ENCODE assay signal across 36 cellular contexts in genomic region chr16:57962046-57962445, GRCh38. TPM values are rescaled to one million over a fixed set of nuclear protein-coding genes. Genes with fewer than 3 reads are reported as not detected.
"Had no signal": no experiment of that assay in that cellular context is flagged by ENCODE, and none has a peak within 500 bp of the region (broad histone marks: within the 10 kb centered on the region; RNA-seq: fewer than 3 reads in every experiment).

No MANE protein-coding gene starts in this region.

- H3K9me3 ChIP-seq: ascending aorta had no signal

- H3K36me3 ChIP-seq: ascending aorta, cardiac muscle cell had no signal

- H3K4me1 ChIP-seq: ascending aorta had no signal

- H3K27me3 ChIP-seq: ascending aorta, cardiac muscle cell had no signal

- H3K4me3 ChIP-seq: ascending aorta, cardiac muscle cell had no signal

- H3K27ac ChIP-seq: ascending aorta, cardiac muscle cell, VCaP had no signal

- H3K9me3 Mint-ChIP-seq: activated B cell treated with CpG ODN at 0.5 μM for 24 hours; activated CD4-positive, alpha-beta memory T cell treated with anti-CD3 and anti-CD28 coated beads for 36 hours; activated CD4-positive, alpha-beta T cell treated with anti-CD3 and anti-CD28 coated beads, Interleukin-2, amount 10 ng/mL, durations not matched to agents 24 days and 14 days; activated naive CD4-positive, alpha-beta T cell treated with anti-CD3 and anti-CD28 coated beads, Interleukin-2, amount 10 ng/mL, durations not matched to agents 7 days and 5 days; activated naive CD4-positive, alpha-beta T cell treated with anti-CD3 and anti-CD28 coated beads, Interleukin-2, amount 50 U/mL, for 24 hours; activated naive CD8-positive, alpha-beta T cell treated with anti-CD3 and anti-CD28 coated beads, Interleukin-2, amount 10 ng/mL, durations not matched to agents 7 days and 5 days; activated naive CD8-positive, alpha-beta T cell treated with anti-CD3 and anti-CD28 coated beads, Interleukin-2, amount 50 U/mL, for 24 hours; activated T-cell treated with anti-CD3 and anti-CD28 coated beads, Interleukin-2, amount 50 U/mL, for 24 hours; activated T-helper 2 cell treated with anti-CD3 and anti-CD28 coated beads, Interferon-gamma antibody, Interleukin-2, Interleukin-4, amounts not matched to agents 10 μg/mL and 5 μg/mL and 100 μg/mL, durations not matched to agents 14 hours and 24 hours and 36 hours; brain; central memory CD8-positive, alpha-beta T cell; T-helper 1 cell treated with Interleukin-12 subunit alpha and Interleukin-12 subunit beta and Interleukin-4 antibody, amounts not matched to agents 30 μg/mL and 1 μg/mL, for 36 hours; T-helper 2 cell treated with Interferon-gamma antibody and Interleukin-4, amounts not matched to agents 5 μg/mL and 100 μg/mL, for 36 hours had no signal

- H3K27me3 Mint-ChIP-seq: activated CD4-positive, alpha-beta memory T cell treated with anti-CD3 and anti-CD28 coated beads for 36 hours; activated CD4-positive, alpha-beta T cell treated with anti-CD3 and anti-CD28 coated beads, Interleukin-2, amount 10 ng/mL, durations not matched to agents 24 days and 14 days; activated CD8-positive, alpha-beta memory T cell treated with anti-CD3 and anti-CD28 coated beads, Interleukin-2, amount 10 ng/mL, durations not matched to agents 7 days and 5 days; activated naive CD4-positive, alpha-beta T cell treated with anti-CD3 and anti-CD28 coated beads, Interleukin-2, amount 50 U/mL, for 24 hours; activated naive CD8-positive, alpha-beta T cell; activated naive CD8-positive, alpha-beta T cell treated with anti-CD3 and anti-CD28 coated beads, Interleukin-2, amount 10 ng/mL, durations not matched to agents 7 days and 5 days; activated naive CD8-positive, alpha-beta T cell treated with anti-CD3 and anti-CD28 coated beads, Interleukin-2, amount 50 U/mL, for 24 hours; activated T-cell treated with anti-CD3 and anti-CD28 coated beads, Interleukin-2, amount 50 U/mL, for 24 hours had no signal

- H3K36me3 Mint-ChIP-seq: activated CD4-positive, alpha-beta memory T cell treated with anti-CD3 and anti-CD28 coated beads for 36 hours; activated CD8-positive, alpha-beta memory T cell treated with anti-CD3 and anti-CD28 coated beads, Interleukin-2, amount 10 ng/mL, durations not matched to agents 7 days and 5 days; activated naive CD4-positive, alpha-beta T cell treated with anti-CD3 and anti-CD28 coated beads, Interleukin-2, amount 10 ng/mL, durations not matched to agents 7 days and 5 days; activated naive CD4-positive, alpha-beta T cell treated with anti-CD3 and anti-CD28 coated beads, Interleukin-2, amount 50 U/mL, for 24 hours; activated naive CD8-positive, alpha-beta T cell; activated naive CD8-positive, alpha-beta T cell treated with anti-CD3 and anti-CD28 coated beads, Interleukin-2, amount 10 ng/mL, durations not matched to agents 7 days and 5 days; brain had no signal

- DNase-seq: activated B cell treated with CpG ODN at 0.5 μM for 24 hours; activated CD4-positive, alpha-beta memory T cell treated with anti-CD3 and anti-CD28 coated beads for 36 hours; activated CD4-positive, alpha-beta T cell treated with anti-CD3 and anti-CD28 coated beads for 4 hours; activated CD4-positive, alpha-beta T cell treated with anti-CD3 and anti-CD28 coated beads, Interleukin-2, amount 10 ng/mL, durations not matched to agents 24 days and 14 days; activated CD4-positive, alpha-beta T cell treated with anti-CD3 and anti-CD28 coated beads, Interleukin-2, amount 50 U/mL, for 1 hour; activated CD4-positive, alpha-beta T cell treated with anti-CD3 and anti-CD28 coated beads, Interleukin-2, amount 50 U/mL, for 4 hours; activated CD4-positive, CD25-positive, alpha-beta regulatory T cell treated with anti-CD3 and anti-CD28 coated beads, Interleukin-2, amount 50 U/mL, for 72 hours; activated CD8-positive, alpha-beta memory T cell treated with anti-CD3 and anti-CD28 coated beads for 24 hours; activated CD8-positive, alpha-beta memory T cell treated with anti-CD3 and anti-CD28 coated beads, Interleukin-2, amount 10 ng/mL, durations not matched to agents 7 days and 5 days; activated CD8-positive, alpha-beta memory T cell treated with anti-CD3 and anti-CD28 coated beads, Interleukin-2, amount 50 U/mL, for 48 hours; activated CD8-positive, alpha-beta T cell treated with anti-CD3 and anti-CD28 coated beads, Interleukin-2, amount 10 ng/mL, durations not matched to agents 7 days and 5 days; activated effector memory CD4-positive, alpha-beta T cell treated with Interleukin-2 at 50 U/mL for 16 hours; activated gamma-delta T cell; activated naive CD4-positive, alpha-beta T cell treated with anti-CD3 and anti-CD28 coated beads, Interleukin-2, amount 10 ng/mL, durations not matched to agents 7 days and 5 days; activated naive CD4-positive, alpha-beta T cell treated with Interleukin-2 at 50 U/mL for 16 hours; activated naive CD8-positive, alpha-beta T cell treated with anti-CD3 and anti-CD28 coated beads, Interleukin-2, amount 10 ng/mL, durations not matched to agents 7 days and 5 days; activated naive CD8-positive, alpha-beta T cell treated with anti-CD3 and anti-CD28 coated beads, Interleukin-2, amount 50 U/mL, for 24 hours; activated T-cell treated with anti-CD3 and anti-CD28 coated beads, Interleukin-2, amount 50 U/mL, for 24 hours; activated T-cell treated with anti-CD3 and anti-CD28 coated beads, Interleukin-2, amount 50 U/mL, for 48 hours; amygdala; anterior cingulate cortex; caudate nucleus; cerebellar nuclear complex; T-helper 1 cell; T-helper 2 cell; T-helper 9 cell had no signal

- H3K4me3 Mint-ChIP-seq: activated B cell treated with CpG ODN at 0.5 μM for 24 hours; activated CD4-positive, alpha-beta memory T cell treated with anti-CD3 and anti-CD28 coated beads for 36 hours; activated CD4-positive, alpha-beta T cell treated with anti-CD3 and anti-CD28 coated beads, Interleukin-2, amount 10 ng/mL, durations not matched to agents 24 days and 14 days; activated CD8-positive, alpha-beta memory T cell treated with anti-CD3 and anti-CD28 coated beads, Interleukin-2, amount 10 ng/mL, durations not matched to agents 7 days and 5 days; activated CD8-positive, alpha-beta T cell treated with anti-CD3 and anti-CD28 coated beads, Interleukin-2, amount 10 ng/mL, durations not matched to agents 7 days and 5 days; activated naive CD4-positive, alpha-beta T cell treated with anti-CD3 and anti-CD28 coated beads, Interleukin-2, amount 10 ng/mL, durations not matched to agents 7 days and 5 days; activated naive CD4-positive, alpha-beta T cell treated with anti-CD3 and anti-CD28 coated beads, Interleukin-2, amount 50 U/mL, for 24 hours; activated naive CD8-positive, alpha-beta T cell; activated naive CD8-positive, alpha-beta T cell treated with anti-CD3 and anti-CD28 coated beads, Interleukin-2, amount 10 ng/mL, durations not matched to agents 7 days and 5 days; activated naive CD8-positive, alpha-beta T cell treated with anti-CD3 and anti-CD28 coated beads, Interleukin-2, amount 50 U/mL, for 24 hours; activated T-cell treated with anti-CD3 and anti-CD28 coated beads, Interleukin-2, amount 50 U/mL, for 24 hours; brain; central memory CD8-positive, alpha-beta T cell; T-helper 1 cell treated with Interleukin-12 subunit alpha and Interleukin-12 subunit beta and Interleukin-4 antibody, amounts not matched to agents 30 μg/mL and 1 μg/mL, for 36 hours; T-helper 2 cell treated with Interferon-gamma antibody and Interleukin-4, amounts not matched to agents 5 μg/mL and 100 μg/mL, for 36 hours had no signal

- H3K27ac Mint-ChIP-seq: activated B cell treated with CpG ODN at 0.5 μM for 24 hours; activated CD4-positive, alpha-beta memory T cell treated with anti-CD3 and anti-CD28 coated beads for 36 hours; activated CD4-positive, alpha-beta T cell treated with anti-CD3 and anti-CD28 coated beads, Interleukin-2, amount 10 ng/mL, durations not matched to agents 24 days and 14 days; activated CD8-positive, alpha-beta memory T cell treated with anti-CD3 and anti-CD28 coated beads, Interleukin-2, amount 10 ng/mL, durations not matched to agents 7 days and 5 days; activated CD8-positive, alpha-beta T cell treated with anti-CD3 and anti-CD28 coated beads, Interleukin-2, amount 10 ng/mL, durations not matched to agents 7 days and 5 days; activated naive CD4-positive, alpha-beta T cell treated with anti-CD3 and anti-CD28 coated beads, Interleukin-2, amount 10 ng/mL, durations not matched to agents 7 days and 5 days; activated naive CD4-positive, alpha-beta T cell treated with anti-CD3 and anti-CD28 coated beads, Interleukin-2, amount 50 U/mL, for 24 hours; activated naive CD8-positive, alpha-beta T cell; activated naive CD8-positive, alpha-beta T cell treated with anti-CD3 and anti-CD28 coated beads, Interleukin-2, amount 10 ng/mL, durations not matched to agents 7 days and 5 days; activated naive CD8-positive, alpha-beta T cell treated with anti-CD3 and anti-CD28 coated beads, Interleukin-2, amount 50 U/mL, for 24 hours; activated T-cell treated with anti-CD3 and anti-CD28 coated beads, Interleukin-2, amount 50 U/mL, for 24 hours; activated T-helper 2 cell treated with anti-CD3 and anti-CD28 coated beads, Interferon-gamma antibody, Interleukin-2, Interleukin-4, amounts not matched to agents 10 μg/mL and 5 μg/mL and 100 μg/mL, durations not matched to agents 14 hours and 24 hours and 36 hours; brain; T-helper 1 cell treated with Interleukin-12 subunit alpha and Interleukin-12 subunit beta and Interleukin-4 antibody, amounts not matched to agents 30 μg/mL and 1 μg/mL, for 36 hours; T-helper 2 cell treated with Interferon-gamma antibody and Interleukin-4, amounts not matched to agents 5 μg/mL and 100 μg/mL, for 36 hours had no signal

- ATAC-seq: activated CD8-positive, alpha-beta memory T cell treated with anti-CD3 and anti-CD28 coated beads, Interleukin-2, amount 10 ng/mL, durations not matched to agents 7 days and 5 days; activated CD8-positive, alpha-beta T cell treated with anti-CD3 and anti-CD28 coated beads, Interleukin-2, amount 10 ng/mL, durations not matched to agents 7 days and 5 days; activated naive CD8-positive, alpha-beta T cell treated with anti-CD3 and anti-CD28 coated beads, Interleukin-2, amount 50 U/mL, for 24 hours had no signal

- H3K4me1 Mint-ChIP-seq: activated B cell treated with CpG ODN at 0.5 μM for 24 hours; activated CD4-positive, alpha-beta T cell treated with anti-CD3 and anti-CD28 coated beads, Interleukin-2, amount 10 ng/mL, durations not matched to agents 24 days and 14 days; activated CD8-positive, alpha-beta memory T cell treated with anti-CD3 and anti-CD28 coated beads, Interleukin-2, amount 10 ng/mL, durations not matched to agents 7 days and 5 days; activated naive CD4-positive, alpha-beta T cell treated with anti-CD3 and anti-CD28 coated beads, Interleukin-2, amount 10 ng/mL, durations not matched to agents 7 days and 5 days; activated naive CD4-positive, alpha-beta T cell treated with anti-CD3 and anti-CD28 coated beads, Interleukin-2, amount 50 U/mL, for 24 hours; activated naive CD8-positive, alpha-beta T cell treated with anti-CD3 and anti-CD28 coated beads, Interleukin-2, amount 10 ng/mL, durations not matched to agents 7 days and 5 days; activated naive CD8-positive, alpha-beta T cell treated with anti-CD3 and anti-CD28 coated beads, Interleukin-2, amount 50 U/mL, for 24 hours; central memory CD8-positive, alpha-beta T cell had no signal

RNA-seq across cellular contexts. Expression of gene CNGB1, which starts 8.9 kb away (rescaled TPM):
- total RNA-seq: activated B cell treated with CpG ODN at 0.5 μM for 24 hours; activated CD4-positive, alpha-beta memory T cell treated with anti-CD3 and anti-CD28 coated beads for 36 hours; activated CD4-positive, alpha-beta T cell treated with anti-CD3 and anti-CD28 coated beads, Interleukin-2, amount 10 ng/mL, durations not matched to agents 24 days and 14 days; activated CD8-positive, alpha-beta memory T cell treated with anti-CD3 and anti-CD28 coated beads, Interleukin-2, amount 10 ng/mL, durations not matched to agents 7 days and 5 days; activated CD8-positive, alpha-beta T cell treated with anti-CD3 and anti-CD28 coated beads, Interleukin-2, amount 10 ng/mL, durations not matched to agents 7 days and 5 days; activated naive CD8-positive, alpha-beta T cell treated with anti-CD3 and anti-CD28 coated beads, Interleukin-2, amount 10 ng/mL, durations not matched to agents 7 days and 5 days; activated T-helper 2 cell treated with anti-CD3 and anti-CD28 coated beads, Interferon-gamma antibody, Interleukin-2, Interleukin-4, amounts not matched to agents 10 μg/mL and 5 μg/mL and 100 μg/mL, durations not matched to agents 14 hours and 24 hours and 36 hours; ascending aorta; cardiac muscle cell had no signal
- polyA plus RNA-seq: cardiac muscle cell had no signal
